In genomic region chr12:58914457-58914856, GRCh38 we compare ENCODE assay signal across 25 cellular contexts. TPM values are rescaled to one million over a fixed set of nuclear protein-coding genes. Genes with fewer than 3 reads are reported as not detected.
DNase-seq lines count a peak whose midpoint lies in the region; ATAC-seq, FAIRE-seq and TF ChIP-seq lines count a peak whose summit lies in the region.
"Had no signal": no experiment of that assay in that cellular context is flagged by ENCODE, and none has a peak within 500 bp of the region (broad histone marks: within the 10 kb centered on the region; RNA-seq: fewer than 3 reads in every experiment).

No MANE protein-coding gene starts in this region.

- peak; percentile 43 for FAIRE-seq in H54 (lab: Jason Lieb, UNC)
- FAIRE-seq: GM18507, GM19239, small intestine had no signal

- H4K8ac ChIP-seq in mesenchymal stem cell (ENCODE audit: low read length) = no peak overlapping the region

- no peak for TF ChIP-seq CTCF in brain (conservative IDR thresholded peaks at IDR 0.05)

- H3K9me3 Mint-ChIP-seq in brain = no peaks in the 10 kb centered on the region
- H3K9me3 Mint-ChIP-seq: activated CD4-positive, alpha-beta T cell treated with anti-CD3 and anti-CD28 coated beads, Interleukin-2, amount 10 ng/mL, durations not matched to agents 7 days and 5 days had no signal

- no peaks in the 10 kb centered on the region for H3K4me1 ChIP-seq in mesenchymal stem cell (ENCODE audit: control insufficient read depth, insufficient read depth, low read depth, low read length)

- peak overlapping the region; percentile 91 for H3K9ac ChIP-seq in mesenchymal stem cell (ENCODE audit: low read length)

- no peak for TF ChIP-seq POLR2A in H54 (IDR thresholded peaks at IDR 0.05; ENCODE audit: low read depth, low read length)

- no peak overlapping the region for H3K18ac ChIP-seq in mesenchymal stem cell (ENCODE audit: low read depth in 1 of 2, low read length in 2 of 2)

- peaks cover 5 to 44% of the 10 kb centered on the region in 2 experiments for H3K36me3 ChIP-seq in mesenchymal stem cell (ENCODE audit: control insufficient read depth in 1 of 2, insufficient read depth in 2 of 2, low read depth in 1 of 2, low read length in 2 of 2)

- no peak overlapping the region for H2AK5ac ChIP-seq in mesenchymal stem cell (ENCODE audit: low read length, severe bottlenecking)

- no peak overlapping the region for H3K4ac ChIP-seq in mesenchymal stem cell (ENCODE audit: low read depth in 1 of 2, low read length in 2 of 2)

- no peak overlapping the region for H3K4me3 ChIP-seq in mesenchymal stem cell (ENCODE audit: insufficient read depth in 1 of 2, low read depth in 1 of 2, low read length in 2 of 2)
- H3K4me3 ChIP-seq: left ventricle myocardium inferior had no signal

- H3K14ac ChIP-seq in mesenchymal stem cell (ENCODE audit: low read length in 2 of 2) = no peak overlapping the region

- no peak overlapping the region for H2BK12ac ChIP-seq in mesenchymal stem cell (ENCODE audit: low read length in 2 of 2)

- peak overlapping the region; percentile 79 to 94 (median 88) for H3K4me3 Mint-ChIP-seq in brain
- H3K4me3 Mint-ChIP-seq: activated CD4-positive, alpha-beta T cell treated with anti-CD3 and anti-CD28 coated beads, Interleukin-2, amount 10 ng/mL, durations not matched to agents 7 days and 5 days; activated naive CD8-positive, alpha-beta T cell; B cell; central memory CD8-positive, alpha-beta T cell; naive B cell had no signal

- no peaks in the 10 kb centered on the region for H3K9me3 ChIP-seq in mesenchymal stem cell (ENCODE audit: control insufficient read depth, low read length)
- H3K9me3 ChIP-seq: left ventricle myocardium inferior, Peyer's patch, tibial nerve had no signal

- H2BK15ac ChIP-seq in mesenchymal stem cell (ENCODE audit: low read depth, poor library complexity, severe bottlenecking) = no peak overlapping the region

- no peak overlapping the region for H3K23ac ChIP-seq in mesenchymal stem cell (ENCODE audit: low read length in 2 of 2)

- H3K4me1 Mint-ChIP-seq in brain = peaks cover 71% of the 10 kb centered on the region
- H3K4me1 Mint-ChIP-seq: activated CD4-positive, alpha-beta T cell treated with anti-CD3 and anti-CD28 coated beads, Interleukin-2, amount 10 ng/mL, durations not matched to agents 7 days and 5 days; central memory CD8-positive, alpha-beta T cell had no signal

- peaks cover under 1% of the 10 kb centered on the region for H3K27me3 Mint-ChIP-seq in brain
- H3K27me3 Mint-ChIP-seq: central memory CD8-positive, alpha-beta T cell had no signal

- DNase-seq in H54 (ENCODE audit: insufficient read length, low spot score) (no peak), NCI-H2029 treated with DMSO at 0.1 percent for 48 hours (lab: John Stamatoyannopoulos, UW) (peak; percentile 47), mesenchymal stem cell (no peak), RKO (ENCODE audit: low spot score) (no peak), HK-2 (ENCODE audit: unreplicated experiment) (no peak)
- DNase-seq: activated CD4-positive, alpha-beta T cell treated with anti-CD3 and anti-CD28 coated beads, Interleukin-2, amount 10 ng/mL, durations not matched to agents 7 days and 5 days; activated T-cell treated with anti-CD3 and anti-CD28 coated beads for 4 hours; effector memory CD4-positive, alpha-beta T cell; foreskin melanocyte; HCEC 1CT; left ventricle myocardium inferior; naive B cell; NCI-H524 treated with DMSO at 0.1 percent for 48 hours; Peyer's patch; posterior cingulate gyrus; small intestine had no signal

- peak overlapping the region; percentile 22 for H3K4me2 ChIP-seq in mesenchymal stem cell (ENCODE audit: low read length, poor library complexity, severe bottlenecking)

- H4K91ac ChIP-seq in mesenchymal stem cell (ENCODE audit: low read length) = no peak overlapping the region

- H3K27me3 ChIP-seq in mesenchymal stem cell (ENCODE audit: control insufficient read depth in 1 of 2, insufficient read depth in 1 of 2, low read length in 2 of 2) = no peaks in the 10 kb centered on the region
- H3K27me3 ChIP-seq: Peyer's patch, tibial nerve had no signal

- no CpG with 5 or more reads among the region's 2 CpGs for WGBS in mesenchymal stem cell

- ATAC-seq in HG03442 (IDR thresholded peaks at IDR 0.05; ENCODE audit: unreplicated experiment) (no peak), GM19035 (IDR thresholded peaks at IDR 0.05; ENCODE audit: unreplicated experiment) (no peak)

- H2AFZ ChIP-seq in mesenchymal stem cell (ENCODE audit: low read depth, low read length) = no peak overlapping the region

- H2BK120ac ChIP-seq in mesenchymal stem cell (ENCODE audit: low read depth, low read length) = no peak overlapping the region

- no peaks in the 10 kb centered on the region for H3K79me1 ChIP-seq in mesenchymal stem cell (replicated peaks; ENCODE audit: low read length, poor library complexity, severe bottlenecking)

- no peak overlapping the region for H2BK5ac ChIP-seq in mesenchymal stem cell (ENCODE audit: low read depth, low read length, poor library complexity, severe bottlenecking)

- H3K27ac Mint-ChIP-seq in brain = peak overlapping the region in 4 of 5 experiments; percentile 83 to 95 (median 93)
- H3K27ac Mint-ChIP-seq: activated CD4-positive, alpha-beta T cell treated with anti-CD3 and anti-CD28 coated beads, Interleukin-2, amount 10 ng/mL, durations not matched to agents 7 days and 5 days; activated naive CD8-positive, alpha-beta T cell; B cell; naive B cell had no signal

- H3K36me3 Mint-ChIP-seq in brain = peaks cover 27% of the 10 kb centered on the region
- H3K36me3 Mint-ChIP-seq: activated naive CD8-positive, alpha-beta T cell; naive B cell had no signal

- no peak overlapping the region for H3K27ac ChIP-seq in mesenchymal stem cell (ENCODE audit: low read length, poor library complexity, severe bottlenecking)
- H3K27ac ChIP-seq: left ventricle myocardium inferior, Peyer's patch had no signal

RNA-seq across cellular contexts. Expression of gene LRIG3, which starts 5.8 kb away (rescaled TPM):
- 4.8 TPM for polyA plus RNA-seq in brain (ENCODE audit: insufficient read depth, low read depth, low replicate concordance)
- polyA plus RNA-seq in mesenchymal stem cell (2013, experiment 1 of 2) = 11.1 TPM
- polyA plus RNA-seq in mesenchymal stem cell (2013, experiment 2 of 2) = 11.7 TPM
